ENCODE assay signal across 32 cellular contexts in the genomic region with DNA sequence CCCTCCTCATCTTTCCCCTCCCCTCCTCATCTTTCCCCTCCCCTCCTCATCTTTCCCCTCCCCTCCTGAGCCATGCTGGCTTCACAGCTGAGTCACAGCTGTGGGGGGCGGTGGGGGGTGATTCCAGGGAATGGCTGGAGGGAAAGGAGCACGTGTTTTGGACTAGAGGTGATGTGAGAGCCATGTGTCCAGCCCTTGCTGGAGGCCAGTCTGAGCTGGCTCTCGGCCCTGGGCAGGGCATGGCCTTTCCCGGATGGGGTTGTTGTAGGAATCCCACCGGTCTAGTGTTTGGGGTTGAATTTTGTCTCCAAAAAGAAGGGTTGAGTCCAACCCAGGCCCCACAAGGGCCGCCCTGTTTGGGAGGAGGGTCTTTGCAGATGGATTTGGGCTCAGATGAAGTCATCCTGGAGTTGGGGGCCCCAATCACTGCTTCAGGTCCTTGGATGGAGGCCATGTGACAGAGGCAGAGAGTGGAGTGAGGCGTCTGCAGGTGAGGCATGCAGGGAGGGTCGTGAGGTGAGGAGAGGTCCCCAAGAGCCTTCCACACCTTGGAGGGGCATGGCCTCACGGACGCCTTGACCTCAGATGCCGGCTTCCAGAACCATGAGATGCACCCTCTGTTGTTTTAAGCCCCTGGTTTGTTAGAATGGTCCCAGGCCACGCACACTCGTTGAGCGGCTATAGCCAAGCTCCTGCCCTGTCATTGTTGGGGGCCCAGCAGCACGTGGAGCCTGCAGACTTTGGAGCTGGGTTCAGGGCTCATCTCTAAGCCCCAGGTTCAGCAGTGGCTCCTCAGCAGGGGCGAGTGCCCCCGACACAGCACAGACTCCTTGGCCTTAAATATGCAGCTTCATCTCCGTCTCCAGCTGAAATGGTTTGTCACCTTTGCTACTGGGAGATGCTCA.
DNase-seq lines count a peak whose midpoint lies in the region; ATAC-seq and TF ChIP-seq lines count a peak whose summit lies in the region.
"Had no signal": no experiment of that assay in that cellular context is flagged by ENCODE, and none has a peak within 500 bp of the region (broad histone marks: within the 10 kb centered on the region; RNA-seq: fewer than 3 reads in every experiment).

No MANE protein-coding gene starts in this region.

- no peak for TF ChIP-seq EP300 in sigmoid colon (IDR thresholded peaks at IDR 0.05)

- H3K4me1 ChIP-seq in HEK293 (ENCODE audit: control insufficient read depth, insufficient read depth, low read length) (no peaks in the 10 kb centered on the region), Peyer's patch (no peaks in the 10 kb centered on the region), sigmoid colon (no peaks in the 10 kb centered on the region)
- H3K4me1 ChIP-seq: ascending aorta, esophagus muscularis mucosa, heart right ventricle, upper lobe of left lung had no signal

- CTCF ChIA-PET in HEK293 (lab: Yijun Ruan, JAX), result no interaction called here

- POLR2A ChIA-PET in HEK293 (lab: Yijun Ruan, JAX), result no interaction called here

- DNase-seq in Peyer's patch, result peak in 2 of 3 donors; percentile 30 to 34
- DNase-seq in endothelial cell (ENCODE audit: low spot score), result peak; percentile 2
- peak; percentile 43 for DNase-seq in sigmoid colon
- DNase-seq in posterior cingulate gyrus, result no peak
- DNase-seq in activated T-cell treated with anti-CD3 and anti-CD28 coated beads, Interleukin-2, amount 50 U/mL, for 24 hours, result no peak
- DNase-seq: activated CD4-positive, alpha-beta memory T cell treated with anti-CD3 and anti-CD28 coated beads, Interleukin-2, amount 10 ng/mL, durations not matched to agents 7 days and 5 days; activated CD4-positive, CD25-positive, alpha-beta regulatory T cell treated with anti-CD3 and anti-CD28 coated beads, Interleukin-2, amount 50 U/mL, for 72 hours; activated naive CD8-positive, alpha-beta T cell treated with anti-CD3 and anti-CD28 coated beads for 36 hours; activated T-cell treated with anti-CD3 and anti-CD28 coated beads for 4 hours; C1 segment of cervical spinal cord; central memory CD4-positive, alpha-beta T cell; DMS53; foreskin fibroblast; HCEC 1CT; heart right ventricle; Karpas-422; naive B cell; NCI-H1436 treated with DMSO at 0.1 percent for 48 hours; NCI-H2081 treated with DMSO at 0.1 percent for 48 hours; NCI-H226; NCI-H748 treated with DMSO at 0.1 percent for 48 hours; RPMI8226 had no signal

- H3K9me3 ChIP-seq in HEK293 (ENCODE audit: control insufficient read depth, insufficient read depth, low read depth, low read length) (no peaks in the 10 kb centered on the region), Peyer's patch (no peaks in the 10 kb centered on the region), sigmoid colon (no peaks in the 10 kb centered on the region)
- H3K9me3 ChIP-seq: ascending aorta, esophagus muscularis mucosa, heart right ventricle, neutrophil, upper lobe of left lung had no signal

- no peak overlapping the region for H3K4me3 ChIP-seq in HEK293 (ENCODE audit: low read depth, low read length)
- H3K4me3 ChIP-seq in Peyer's patch, result no peak overlapping the region
- no peak overlapping the region for H3K4me3 ChIP-seq in sigmoid colon
- H3K4me3 ChIP-seq: ascending aorta, esophagus muscularis mucosa, heart right ventricle, SK-N-MC, upper lobe of left lung had no signal

- no peak overlapping the region for H3K4me3 Mint-ChIP-seq in endothelial cell (ENCODE audit: unreplicated experiment)
- no peak overlapping the region for H3K4me3 Mint-ChIP-seq in activated T-cell treated with anti-CD3 and anti-CD28 coated beads, Interleukin-2, amount 50 U/mL, for 24 hours
- H3K4me3 Mint-ChIP-seq: activated CD4-positive, alpha-beta memory T cell treated with anti-CD3 and anti-CD28 coated beads, Interleukin-2, amount 10 ng/mL, durations not matched to agents 7 days and 5 days; activated naive CD8-positive, alpha-beta T cell treated with anti-CD3 and anti-CD28 coated beads for 36 hours; dendritic cell treated with granulocyte-macrophage colony-stimulating factor and Interleukin-4, amounts not matched to agents 40 ng/mL and 50 ng/mL, for 4 days; mesothelial cell of epicardium; stimulated activated memory B cell treated with anti-CD40 and anti-IgM and Interleukin-4, amounts not matched to agents 10 μg/mL and 1 μg/mL and 100 μg/mL, for 72 hours had no signal

- peaks cover 20% of the 10 kb centered on the region for H3K36me3 Mint-ChIP-seq in endothelial cell (ENCODE audit: low read depth, unreplicated experiment)
- no peaks in the 10 kb centered on the region for H3K36me3 Mint-ChIP-seq in activated T-cell treated with anti-CD3 and anti-CD28 coated beads, Interleukin-2, amount 50 U/mL, for 24 hours (ENCODE audit: low read depth)
- H3K36me3 Mint-ChIP-seq: activated naive CD8-positive, alpha-beta T cell treated with anti-CD3 and anti-CD28 coated beads for 36 hours; mesothelial cell of epicardium; stimulated activated memory B cell treated with anti-CD40 and anti-IgM and Interleukin-4, amounts not matched to agents 10 μg/mL and 1 μg/mL and 100 μg/mL, for 72 hours had no signal

- peaks cover 3% of the 10 kb centered on the region for H3K4me1 Mint-ChIP-seq in endothelial cell (ENCODE audit: unreplicated experiment)
- H3K4me1 Mint-ChIP-seq in activated T-cell treated with anti-CD3 and anti-CD28 coated beads, Interleukin-2, amount 50 U/mL, for 24 hours (ENCODE audit: low read depth), result peaks cover 3% of the 10 kb centered on the region

- H3K36me3 ChIP-seq in HEK293 (ENCODE audit: control insufficient read depth in 2 of 2, insufficient read depth in 1 of 2, low read length in 2 of 2) (no peaks in the 10 kb centered on the region), Peyer's patch (no peaks in the 10 kb centered on the region), sigmoid colon (no peaks in the 10 kb centered on the region)
- H3K36me3 ChIP-seq: ascending aorta, esophagus muscularis mucosa, heart right ventricle, neutrophil, upper lobe of left lung had no signal

- WGBS in sigmoid colon, 2 donors, result 78 to 85% methylated on average over 18 of the region's 18 CpGs

- ATAC-seq in GM19324 (IDR thresholded peaks at IDR 0.05; ENCODE audit: low FRiP score, unreplicated experiment), result no peak
- ATAC-seq: stimulated activated memory B cell treated with anti-CD40 and anti-IgM and Interleukin-4, amounts not matched to agents 10 μg/mL and 1 μg/mL and 100 μg/mL, for 72 hours had no signal

- TF ChIP-seq CTCF in HEK293 (tag by site-specific recombination; IDR thresholded peaks at IDR 0.05) (no peak), Peyer's patch (IDR thresholded peaks at IDR 0.05) (no peak), endothelial cell (IDR thresholded peaks at IDR 0.05; ENCODE audit: unreplicated experiment) (no peak), sigmoid colon (IDR thresholded peaks at IDR 0.05) (no peak)

- H3K27me3 Mint-ChIP-seq in endothelial cell (ENCODE audit: unreplicated experiment), result peaks cover 18% of the 10 kb centered on the region
- H3K27me3 Mint-ChIP-seq in activated T-cell treated with anti-CD3 and anti-CD28 coated beads, Interleukin-2, amount 50 U/mL, for 24 hours, result no peaks in the 10 kb centered on the region
- H3K27me3 Mint-ChIP-seq: activated naive CD8-positive, alpha-beta T cell treated with anti-CD3 and anti-CD28 coated beads for 36 hours had no signal

- no peak overlapping the region for H3K27ac Mint-ChIP-seq in endothelial cell (ENCODE audit: unreplicated experiment)
- H3K27ac Mint-ChIP-seq in activated T-cell treated with anti-CD3 and anti-CD28 coated beads, Interleukin-2, amount 50 U/mL, for 24 hours, result no peak overlapping the region
- H3K27ac Mint-ChIP-seq: activated CD4-positive, alpha-beta memory T cell treated with anti-CD3 and anti-CD28 coated beads, Interleukin-2, amount 10 ng/mL, durations not matched to agents 7 days and 5 days; activated naive CD8-positive, alpha-beta T cell treated with anti-CD3 and anti-CD28 coated beads for 36 hours; dendritic cell treated with granulocyte-macrophage colony-stimulating factor and Interleukin-4, amounts not matched to agents 40 ng/mL and 50 ng/mL, for 4 days; mesothelial cell of epicardium; stimulated activated memory B cell treated with anti-CD40 and anti-IgM and Interleukin-4, amounts not matched to agents 10 μg/mL and 1 μg/mL and 100 μg/mL, for 72 hours had no signal

- H3K27ac ChIP-seq in HEK293 (ENCODE audit: extremely low read depth, low read depth, low read length) (no peak overlapping the region), Peyer's patch (no peak overlapping the region), sigmoid colon (no peak overlapping the region)
- H3K27ac ChIP-seq: ascending aorta, esophagus muscularis mucosa, heart right ventricle, neutrophil, SK-N-MC, upper lobe of left lung had no signal

- H3K27me3 ChIP-seq in Peyer's patch, result no peaks in the 10 kb centered on the region
- no peaks in the 10 kb centered on the region for H3K27me3 ChIP-seq in sigmoid colon
- H3K27me3 ChIP-seq: ascending aorta, heart right ventricle, upper lobe of left lung had no signal

- H3K9me3 Mint-ChIP-seq in endothelial cell (ENCODE audit: unreplicated experiment), result peaks cover 12% of the 10 kb centered on the region
- H3K9me3 Mint-ChIP-seq in activated T-cell treated with anti-CD3 and anti-CD28 coated beads, Interleukin-2, amount 50 U/mL, for 24 hours, result no peaks in the 10 kb centered on the region
- H3K9me3 Mint-ChIP-seq: activated CD4-positive, alpha-beta memory T cell treated with anti-CD3 and anti-CD28 coated beads, Interleukin-2, amount 10 ng/mL, durations not matched to agents 7 days and 5 days; activated naive CD8-positive, alpha-beta T cell treated with anti-CD3 and anti-CD28 coated beads for 36 hours; dendritic cell treated with granulocyte-macrophage colony-stimulating factor and Interleukin-4, amounts not matched to agents 40 ng/mL and 50 ng/mL, for 4 days had no signal

- intact Hi-C loops in sigmoid colon (cut with DNase I), result no loop called here
- intact Hi-C loops in posterior cingulate gyrus (cut with DNase I), result loop anchor here (10.0 kb wide), 1 partner anchor 246 kb away; no protein-coding TSS in a partner anchor

- TF ChIP-seq POLR2A in Peyer's patch (IDR thresholded peaks at IDR 0.05) (no peak), sigmoid colon (IDR thresholded peaks at IDR 0.05) (no peak)

TF ChIP-seq in HEK293, 187 proteins besides CTCF, POLR2A, EP300 and RAD21 (continues in another document):
- TF ChIP-seq, protein P1, sequence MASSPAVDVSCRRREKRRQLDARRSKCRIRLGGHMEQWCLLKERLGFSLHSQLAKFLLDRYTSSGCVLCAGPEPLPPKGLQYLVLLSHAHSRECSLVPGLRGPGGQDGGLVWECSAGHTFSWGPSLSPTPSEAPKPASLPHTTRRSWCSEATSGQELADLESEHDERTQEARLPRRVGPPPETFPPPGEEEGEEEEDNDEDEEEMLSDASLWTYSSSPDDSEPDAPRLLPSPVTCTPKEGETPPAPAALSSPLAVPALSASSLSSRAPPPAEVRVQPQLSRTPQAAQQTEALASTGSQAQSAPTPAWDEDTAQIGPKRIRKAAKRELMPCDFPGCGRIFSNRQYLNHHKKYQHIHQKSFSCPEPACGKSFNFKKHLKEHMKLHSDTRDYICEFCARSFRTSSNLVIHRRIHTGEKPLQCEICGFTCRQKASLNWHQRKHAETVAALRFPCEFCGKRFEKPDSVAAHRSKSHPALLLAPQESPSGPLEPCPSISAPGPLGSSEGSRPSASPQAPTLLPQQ (tag by site-specific recombination; IDR thresholded peaks at IDR 0.05), result no peak
- TF ChIP-seq GLIS1 (tag by site-specific recombination; IDR thresholded peaks at IDR 0.05), result peak; percentile 52

Comparison
In these comparisons a context has a peak if more than half of its experiments do, and no peak if none do; other contexts are left out.
1. DNase-seq: peak in Peyer's patch (2 of 3), endothelial cell (single experiment) and sigmoid colon (single experiment); none in posterior cingulate gyrus (0 of 10) and activated T-cell treated with anti-CD3 and anti-CD28 coated beads, Interleukin-2, amount 50 U/mL, for 24 hours (single experiment).